ENCODE assay signal across 30 cellular contexts in the genomic region with DNA sequence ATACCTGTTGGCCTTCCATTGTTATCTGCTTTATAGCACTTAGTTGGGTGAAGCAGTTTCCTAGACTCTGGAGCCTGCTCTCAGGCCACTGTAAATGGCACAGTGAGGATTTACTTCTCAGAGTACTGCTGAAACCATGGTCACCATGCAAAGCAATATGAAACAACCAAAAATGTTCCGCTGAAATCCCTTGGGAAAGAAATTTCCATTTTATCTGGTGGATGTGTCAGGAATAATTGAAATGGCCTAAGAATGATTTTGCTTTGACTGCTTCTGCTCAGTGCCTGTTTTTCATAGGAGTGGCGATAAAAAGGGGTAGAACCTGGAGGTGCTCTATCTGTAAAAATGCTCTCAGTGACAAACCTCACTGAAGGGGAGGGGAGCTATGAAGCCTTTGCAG.
A peak's percentile ranks its signal among the peaks of the same experiment; 100 is the strongest.
DNase-seq lines count a peak whose midpoint lies in the region; ATAC-seq and TF ChIP-seq lines count a peak whose summit lies in the region.
"Had no signal": no experiment of that assay in that cellular context is flagged by ENCODE, and none has a peak within 500 bp of the region (broad histone marks: within the 10 kb centered on the region; RNA-seq: fewer than 3 reads in every experiment).

No MANE protein-coding gene starts in this region.

- no peaks in the 10 kb centered on the region for H3K36me3 ChIP-seq in neural cell (ENCODE audit: insufficient read depth, low read length)
- H3K36me3 ChIP-seq: BE2C; BLaER1; BLaER1 treated with 17β-estradiol and CSF1 and Interleukin-3, amounts not matched to agents 10 nM and 100 nM had no signal

- H3F3A ChIP-seq in neural cell (ENCODE audit: insufficient read depth, low read length, poor library complexity, severe bottlenecking), result peaks cover 10% of the 10 kb centered on the region

- TF ChIP-seq CTCF in neural cell (IDR thresholded peaks at IDR 0.05; ENCODE audit: poor library complexity, severe bottlenecking), result no peak

- no peaks in the 10 kb centered on the region for H3K27me3 ChIP-seq in neural cell (ENCODE audit: insufficient read depth, low read depth, low read length)
- H3K27me3 ChIP-seq: BE2C, BLaER1 had no signal

- no peaks in the 10 kb centered on the region for H3K9me2 ChIP-seq in neural cell (ENCODE audit: insufficient read depth, low read length)

- H3K4me2 ChIP-seq in neural cell (ENCODE audit: low read length), result no peak overlapping the region
- H3K4me2 ChIP-seq: A549; BLaER1; BLaER1 treated with 17β-estradiol and CSF1 and Interleukin-3, amounts not matched to agents 10 nM and 100 nM had no signal

- no peak for TF ChIP-seq RAD21 in neural cell (conservative IDR thresholded peaks at IDR 0.05)

- H3K9me3 ChIP-seq in neural cell (ENCODE audit: low read length), result no peaks in the 10 kb centered on the region
- H3K9me3 ChIP-seq: A549, BE2C, BLaER1, Caco-2 had no signal

- no peaks in the 10 kb centered on the region for H3K79me2 ChIP-seq in neural cell (replicated peaks; ENCODE audit: insufficient read depth, low read length)

- no peak overlapping the region for H3K9ac ChIP-seq in neural cell (ENCODE audit: low read length)
- H3K9ac ChIP-seq: BLaER1; BLaER1 treated with 17β-estradiol and CSF1 and Interleukin-3, amounts not matched to agents 10 nM and 100 nM had no signal

- no peak overlapping the region for H3K4me3 ChIP-seq in neural cell (ENCODE audit: low read length)
- H3K4me3 ChIP-seq: A549; BLaER1; BLaER1 treated with 17β-estradiol and CSF1 and Interleukin-3, amounts not matched to agents 10 nM and 100 nM had no signal

- peak; percentile 66 for TF ChIP-seq EP300 in neural cell (conservative IDR thresholded peaks at IDR 0.05; ENCODE audit: poor library complexity, severe bottlenecking)

- ATAC-seq in GM18517 (IDR thresholded peaks at IDR 0.05; ENCODE audit: unreplicated experiment) (no peak), HG03045 (IDR thresholded peaks at IDR 0.05; ENCODE audit: unreplicated experiment) (no peak)
- ATAC-seq: A549; CD8-positive, alpha-beta T cell had no signal

- no peaks in the 10 kb centered on the region for H4K20me1 ChIP-seq in neural cell (ENCODE audit: insufficient read depth)
- H4K20me1 ChIP-seq: BLaER1; BLaER1 treated with 17β-estradiol and CSF1 and Interleukin-3, amounts not matched to agents 10 nM and 100 nM had no signal

- H2AFZ ChIP-seq in neural cell (ENCODE audit: low read depth, low read length), result no peak overlapping the region

- DNase-seq in NCI-H526 (lab: John Stamatoyannopoulos, UW) (peak; percentile 92 to 94), NCI-H526 treated with DMSO at 0.1 percent for 48 hours (lab: John Stamatoyannopoulos, UW) (peak; percentile 86), DMS 273 treated with DMSO at 0.1 percent for 48 hours (lab: John Stamatoyannopoulos, UW) (no peak)
- DNase-seq: 8988T; ACHN; AML-193; BE2C; C1 segment of cervical spinal cord; Caco-2; Calu3; CD4-positive, alpha-beta memory T cell; CD4-positive, alpha-beta T cell; CD4-positive, CD25-positive, alpha-beta regulatory T cell; CD8-positive, alpha-beta memory T cell; CD8-positive, alpha-beta T cell; COR-L47; DMS153; DMS53; DMS79; DMS79 treated with DMSO at 0.1 percent for 48 hours; DND-41; EL had no signal

- peak overlapping the region; percentile 51 for H3K27ac ChIP-seq in neural cell (ENCODE audit: low read length)
- H3K27ac ChIP-seq: 22Rv1; A549; BLaER1; BLaER1 treated with 17β-estradiol and CSF1 and Interleukin-3, amounts not matched to agents 10 nM and 100 nM; C4-2B had no signal

TF ChIP-seq in neural cell, 6 proteins besides CTCF, POLR2A, EP300 and RAD21:
- TF ChIP-seq SMC3 (conservative IDR thresholded peaks at IDR 0.05; ENCODE audit: poor library complexity) (peak; percentile 22), EZH2 (IDR thresholded peaks at IDR 0.05; ENCODE audit: borderline replicate concordance, insufficient read depth, low read length, poor library complexity, severe bottlenecking) (no peak), TAF1 (IDR thresholded peaks at IDR 0.05; ENCODE audit: low read depth) (no peak), POLR2AphosphoS5 (IDR thresholded peaks at IDR 0.05) (peak; percentile 56)
- TF ChIP-seq, protein P1, sequence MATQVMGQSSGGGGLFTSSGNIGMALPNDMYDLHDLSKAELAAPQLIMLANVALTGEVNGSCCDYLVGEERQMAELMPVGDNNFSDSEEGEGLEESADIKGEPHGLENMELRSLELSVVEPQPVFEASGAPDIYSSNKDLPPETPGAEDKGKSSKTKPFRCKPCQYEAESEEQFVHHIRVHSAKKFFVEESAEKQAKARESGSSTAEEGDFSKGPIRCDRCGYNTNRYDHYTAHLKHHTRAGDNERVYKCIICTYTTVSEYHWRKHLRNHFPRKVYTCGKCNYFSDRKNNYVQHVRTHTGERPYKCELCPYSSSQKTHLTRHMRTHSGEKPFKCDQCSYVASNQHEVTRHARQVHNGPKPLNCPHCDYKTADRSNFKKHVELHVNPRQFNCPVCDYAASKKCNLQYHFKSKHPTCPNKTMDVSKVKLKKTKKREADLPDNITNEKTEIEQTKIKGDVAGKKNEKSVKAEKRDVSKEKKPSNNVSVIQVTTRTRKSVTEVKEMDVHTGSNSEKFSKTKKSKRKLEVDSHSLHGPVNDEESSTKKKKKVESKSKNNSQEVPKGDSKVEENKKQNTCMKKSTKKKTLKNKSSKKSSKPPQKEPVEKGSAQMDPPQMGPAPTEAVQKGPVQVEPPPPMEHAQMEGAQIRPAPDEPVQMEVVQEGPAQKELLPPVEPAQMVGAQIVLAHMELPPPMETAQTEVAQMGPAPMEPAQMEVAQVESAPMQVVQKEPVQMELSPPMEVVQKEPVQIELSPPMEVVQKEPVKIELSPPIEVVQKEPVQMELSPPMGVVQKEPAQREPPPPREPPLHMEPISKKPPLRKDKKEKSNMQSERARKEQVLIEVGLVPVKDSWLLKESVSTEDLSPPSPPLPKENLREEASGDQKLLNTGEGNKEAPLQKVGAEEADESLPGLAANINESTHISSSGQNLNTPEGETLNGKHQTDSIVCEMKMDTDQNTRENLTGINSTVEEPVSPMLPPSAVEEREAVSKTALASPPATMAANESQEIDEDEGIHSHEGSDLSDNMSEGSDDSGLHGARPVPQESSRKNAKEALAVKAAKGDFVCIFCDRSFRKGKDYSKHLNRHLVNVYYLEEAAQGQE (IDR thresholded peaks at IDR 0.05; ENCODE audit: borderline replicate concordance), result peak; percentile 63
